8 cellular contexts compared by ENCODE assay signal in the genomic region with DNA sequence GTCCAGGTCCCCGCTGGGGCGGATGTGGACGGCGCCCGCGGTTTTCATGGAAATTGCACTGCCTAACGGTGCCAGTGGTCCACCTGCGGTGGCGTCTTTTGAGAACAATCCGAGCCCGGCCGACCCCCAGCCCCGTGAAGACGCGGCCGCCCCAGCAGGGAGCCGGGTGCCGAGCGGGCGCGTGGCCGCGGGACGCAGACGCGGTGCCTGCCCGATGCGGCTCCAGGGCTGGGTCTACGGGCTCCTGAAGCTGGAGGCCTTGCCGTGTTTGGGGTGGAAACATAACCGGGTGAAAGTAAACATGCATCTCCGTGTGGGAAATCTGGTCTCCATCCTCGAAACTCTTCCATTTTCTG. TPM values are rescaled to one million over a fixed set of nuclear protein-coding genes. Genes with fewer than 3 reads are reported as not detected.
A peak's percentile ranks its signal among the peaks of the same experiment; 100 is the strongest.
DNase-seq lines count a peak whose midpoint lies in the region; ATAC-seq and TF ChIP-seq lines count a peak whose summit lies in the region.

No MANE protein-coding gene starts in this region.

- peaks cover 0 to 2% (median 0%) of the 10 kb centered on the region in 7 donors for H3K9me3 Mint-ChIP-seq in CD14-positive monocyte
- no peaks in the 10 kb centered on the region for H3K9me3 Mint-ChIP-seq in activated naive CD8-positive, alpha-beta T cell (ENCODE audit: low read depth)

- H3K27me3 ChIP-seq in right atrium auricular region: no peaks in the 10 kb centered on the region
- no peaks in the 10 kb centered on the region for H3K27me3 ChIP-seq in skeletal muscle tissue (ENCODE audit: control insufficient read depth in 3 of 3, insufficient read depth in 3 of 3, low read length in 3 of 3)

- peak; percentile 23 for ATAC-seq in GM19372 (IDR thresholded peaks at IDR 0.05; ENCODE audit: low read depth, unreplicated experiment)
- ATAC-seq in HG03442 (IDR thresholded peaks at IDR 0.05; ENCODE audit: unreplicated experiment): peak; percentile 25

- DNase-seq in CD14-positive monocyte (ENCODE audit: low spot score): no peak
- DNase-seq in right atrium auricular region (ENCODE audit: low spot score): no peak
- DNase-seq in SKM-1 treated with dmso at 0.1 percent for 144 hours (lab: John Stamatoyannopoulos, UW; ENCODE audit: unreplicated experiment): no peak
- DNase-seq in NCI-H524 (lab: John Stamatoyannopoulos, UW): no peak

- H3K36me3 ChIP-seq in right atrium auricular region (no peaks in the 10 kb centered on the region), skeletal muscle tissue (ENCODE audit: control insufficient read depth in 3 of 3, insufficient read depth in 3 of 3, low read length in 3 of 3) (no peaks in the 10 kb centered on the region)

- H3K27ac Mint-ChIP-seq in CD14-positive monocyte: peak overlapping the region; percentile 94 to 98 (median 96)
- peak overlapping the region; percentile 93 for H3K27ac Mint-ChIP-seq in activated naive CD8-positive, alpha-beta T cell

- TF ChIP-seq CTCF in CD14-positive monocyte (IDR thresholded peaks at IDR 0.05) (no peak), right atrium auricular region (IDR thresholded peaks at IDR 0.05) (no peak)

- H3K4me3 Mint-ChIP-seq in CD14-positive monocyte: peak overlapping the region; percentile 97 to 99
- peak overlapping the region; percentile 92 for H3K4me3 Mint-ChIP-seq in activated naive CD8-positive, alpha-beta T cell

- H3K4me1 Mint-ChIP-seq in CD14-positive monocyte: peaks cover 46% of the 10 kb centered on the region
- H3K4me1 Mint-ChIP-seq in activated naive CD8-positive, alpha-beta T cell (ENCODE audit: low read depth): peaks cover 47% of the 10 kb centered on the region

- H3K4me3 ChIP-seq in right atrium auricular region (peak overlapping the region; percentile 79 to 83), skeletal muscle tissue (ENCODE audit: low read length in 3 of 3) (peak overlapping the region; percentile 81 to 89 (median 85))

- H3K36me3 Mint-ChIP-seq in CD14-positive monocyte: peaks cover 7 to 16% of the 10 kb centered on the region in 2 donors
- H3K36me3 Mint-ChIP-seq in activated naive CD8-positive, alpha-beta T cell: no peaks in the 10 kb centered on the region

- H3K27me3 Mint-ChIP-seq in CD14-positive monocyte (ENCODE audit: low read depth in 3 of 3): peaks cover 0 to 3% (median 0%) of the 10 kb centered on the region in 3 donors
- H3K27me3 Mint-ChIP-seq in activated naive CD8-positive, alpha-beta T cell: no peaks in the 10 kb centered on the region

- H3K27ac ChIP-seq in right atrium auricular region (peak overlapping the region; percentile 71 to 77), skeletal muscle tissue (ENCODE audit: low read depth, low read length) (peak overlapping the region; percentile 32)

- peak overlapping the region; percentile 67 to 84 (median 72) for H3K9ac ChIP-seq in skeletal muscle tissue (ENCODE audit: low read depth in 1 of 3, low read length in 3 of 3)

- H3K9me3 ChIP-seq in right atrium auricular region (no peaks in the 10 kb centered on the region), skeletal muscle tissue (ENCODE audit: control insufficient read depth in 3 of 3, low read length in 3 of 3) (no peaks in the 10 kb centered on the region)

- intact Hi-C loops in CD14-positive monocyte (cut with micrococcal nuclease): loop anchor here in 1 of 2 donors (5.0 kb wide), 1 partner anchor 42 kb away; no protein-coding TSS in a partner anchor

- H3K4me1 ChIP-seq in right atrium auricular region (peaks cover 0 to 23% of the 10 kb centered on the region in 2 donors), skeletal muscle tissue (ENCODE audit: control insufficient read depth in 3 of 3, insufficient read depth in 3 of 3, low read length in 3 of 3) (peaks cover 11 to 14% (median 12%) of the 10 kb centered on the region in 3 donors)

RNA-seq across cellular contexts. Expression of a gene that starts 0.5 kb away (rescaled TPM):
- polyA plus RNA-seq in CD14-positive monocyte: 10 to 100 TPM; 13.7 to 20.7 TPM
- total RNA-seq in right atrium auricular region (10 to 100 TPM; 12.7 to 18.2 TPM), skeletal muscle tissue (12.5 TPM)
